Comparison of ENCODE assay signal across 34 cellular contexts in genomic region chr5:68630354-68630753, GRCh38.
"Had no signal": no experiment of that assay in that cellular context is flagged by ENCODE, and none has a peak within 500 bp of the region (broad histone marks: within the 10 kb centered on the region; RNA-seq: fewer than 3 reads in every experiment).

No MANE protein-coding gene starts in this region.

- H3K4me3 ChIP-seq: MG63 had no signal

- H3K36me3 ChIP-seq: MG63 had no signal

- DNase-seq: Karpas-422, Kasumi-1, MG63, MM.1S, MV-4-11, NCI-H1048, NCI-H1092, NCI-H1092 treated with DMSO at 0.1 percent for 48 hours, NCI-H1105, NCI-H1105 treated with DMSO at 0.1 percent for 48 hours, NCI-H1417, NCI-H1417 treated with DMSO at 0.1 percent for 48 hours, NCI-H1436, NCI-H1436 treated with DMSO at 0.1 percent for 48 hours, NCI-H146, NCI-H1694, NCI-H1694 treated with DMSO at 0.1 percent for 48 hours, NCI-H187, NCI-H187 treated with DMSO at 0.1 percent for 48 hours, NCI-H1930, NCI-H2029, NCI-H2029 treated with DMSO at 0.1 percent for 48 hours, NCI-H2081, NCI-H2081 treated with DMSO at 0.1 percent for 48 hours, NCI-H2107, NCI-H2171, NCI-H2171 treated with DMSO at 0.1 percent for 48 hours, NCI-H2227 treated with DMSO at 0.1 percent for 48 hours, NCI-H226, NCI-H345, NCI-H446, NCI-H446 treated with DMSO at 0.1 percent for 48 hours, NCI-H510A, NCI-H510A treated with DMSO at 0.1 percent for 48 hours had no signal

- H3K27me3 ChIP-seq: MG63 had no signal

- H3K9me3 ChIP-seq: MG63 had no signal
